In the genomic region with DNA sequence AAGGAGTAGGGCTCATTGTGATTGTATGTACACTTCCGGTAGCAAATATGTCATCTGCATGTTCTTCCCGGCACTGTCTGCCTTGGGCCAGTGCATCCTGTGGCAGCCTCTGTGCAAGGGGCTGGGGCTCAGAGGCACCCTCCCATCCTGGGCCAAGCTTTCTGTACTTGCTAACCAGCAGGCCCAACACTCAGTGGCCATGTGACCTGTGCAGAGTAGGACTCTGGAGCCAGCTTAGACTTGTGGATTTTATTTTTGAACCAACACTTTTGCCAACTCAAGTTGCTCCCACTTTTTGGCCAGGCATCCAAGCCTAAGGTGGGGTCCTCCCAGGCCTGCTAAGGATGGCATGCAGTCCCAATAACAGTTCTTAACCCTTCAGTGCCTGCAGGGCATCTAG, we compare ENCODE assay signal across 25 cellular contexts. TPM values are rescaled to one million over a fixed set of nuclear protein-coding genes. Genes with fewer than 3 reads are reported as not detected.
DNase-seq lines count a peak whose midpoint lies in the region; ATAC-seq and TF ChIP-seq lines count a peak whose summit lies in the region.
"Had no signal": no experiment of that assay in that cellular context is flagged by ENCODE, and none has a peak within 500 bp of the region (broad histone marks: within the 10 kb centered on the region; RNA-seq: fewer than 3 reads in every experiment).

No MANE protein-coding gene starts in this region.

- no CpG with 5 or more reads among the region's 2 CpGs for WGBS in gastroesophageal sphincter (ENCODE audit: low coverage in 1 of 2), 2 donors
- 39 to 67% (median 63%) methylated on average over 2 of the region's 2 CpGs for WGBS in psoas muscle, 3 donors
- 78 to 100% (median 80%) methylated on average over 1 to 2 of the region's 2 CpGs for WGBS in adrenal gland, 4 donors

- TF ChIP-seq CTCF in left ventricle myocardium inferior (IDR thresholded peaks at IDR 0.05; ENCODE audit: borderline replicate concordance) (no peak), gastroesophageal sphincter (IDR thresholded peaks at IDR 0.05) (no peak), psoas muscle (IDR thresholded peaks at IDR 0.05) (no peak), vagina (IDR thresholded peaks at IDR 0.05) (no peak), adrenal gland (IDR thresholded peaks at IDR 0.05) (no peak)

- H3K36me3 ChIP-seq in left ventricle myocardium inferior = peaks cover 32% of the 10 kb centered on the region
- H3K36me3 ChIP-seq in gastroesophageal sphincter = peaks cover 0 to 22% of the 10 kb centered on the region in 2 donors
- H3K36me3 ChIP-seq in psoas muscle (ENCODE audit: insufficient read depth in 1 of 2, low read depth in 1 of 2) = peaks cover 0 to 89% of the 10 kb centered on the region in 2 donors
- no peaks in the 10 kb centered on the region for H3K36me3 ChIP-seq in vagina
- H3K36me3 ChIP-seq in adrenal gland (replicated peaks in 1 of 2) = no peaks in the 10 kb centered on the region
- H3K36me3 ChIP-seq: suprapubic skin, uterus had no signal

- H3K9me3 ChIP-seq in left ventricle myocardium inferior (replicated peaks) (no peaks in the 10 kb centered on the region), gastroesophageal sphincter (no peaks in the 10 kb centered on the region), psoas muscle (no peaks in the 10 kb centered on the region), vagina (no peaks in the 10 kb centered on the region), adrenal gland (replicated peaks in 1 of 3) (no peaks in the 10 kb centered on the region)
- H3K9me3 ChIP-seq: A549, SK-N-SH, suprapubic skin, uterus had no signal

- H3K4me3 ChIP-seq in left ventricle myocardium inferior (peak overlapping the region; percentile 37), gastroesophageal sphincter (no peak overlapping the region), psoas muscle (no peak overlapping the region), vagina (no peak overlapping the region), adrenal gland (no peak overlapping the region)
- H3K4me3 ChIP-seq: A549, dorsolateral prefrontal cortex, suprapubic skin, uterus had no signal

- H3K27ac ChIP-seq in left ventricle myocardium inferior (replicated peaks) = peak overlapping the region; percentile 98
- H3K27ac ChIP-seq in gastroesophageal sphincter = peak overlapping the region in 3 of 4 donors; percentile 7 to 89 (median 65)
- H3K27ac ChIP-seq in psoas muscle = peak overlapping the region; percentile 63
- H3K27ac ChIP-seq in vagina = peak overlapping the region; percentile 16
- H3K27ac ChIP-seq in adrenal gland = no peak overlapping the region
- H3K27ac ChIP-seq: A549, suprapubic skin, uterus had no signal

- DNase-seq in left ventricle myocardium inferior (no peak), Right ventricle myocardium superior (no peak), psoas muscle (no peak), vagina (ENCODE audit: extremely low spot score in 2 of 2) (no peak), adrenal gland (no peak), NCI-H2196 (lab: John Stamatoyannopoulos, UW; ENCODE audit: unreplicated experiment) (no peak)
- DNase-seq: NCI-H1092, NCI-H1694 treated with DMSO at 0.1 percent for 48 hours, NCI-H2171 treated with DMSO at 0.1 percent for 48 hours had no signal

- peaks cover 51% of the 10 kb centered on the region for H3K4me1 ChIP-seq in left ventricle myocardium inferior
- peaks cover 0 to 61% (median 18%) of the 10 kb centered on the region in 3 donors for H3K4me1 ChIP-seq in gastroesophageal sphincter
- peaks cover 33% of the 10 kb centered on the region for H3K4me1 ChIP-seq in psoas muscle
- peaks cover under 1% of the 10 kb centered on the region for H3K4me1 ChIP-seq in vagina
- no peaks in the 10 kb centered on the region for H3K4me1 ChIP-seq in adrenal gland (replicated peaks in 1 of 2)
- H3K4me1 ChIP-seq: A549 had no signal

- ATAC-seq in Right ventricle myocardium superior (ENCODE audit: poor library complexity) (no peak), gastroesophageal sphincter (no peak), psoas muscle (no peak), SK-N-SH treated with all-trans-retinoic acid at 6 μM for 48 hours (no peak)
- ATAC-seq: activated naive CD8-positive, alpha-beta T cell treated with anti-CD3 and anti-CD28 coated beads, Interleukin-2, amount 50 U/mL, for 24 hours had no signal

- no peak for TF ChIP-seq EP300 in gastroesophageal sphincter (IDR thresholded peaks at IDR 0.05)

- no peaks in the 10 kb centered on the region for H3K27me3 ChIP-seq in left ventricle myocardium inferior (ENCODE audit: low read depth)
- no peaks in the 10 kb centered on the region for H3K27me3 ChIP-seq in gastroesophageal sphincter
- H3K27me3 ChIP-seq in psoas muscle (ENCODE audit: insufficient read depth in 3 of 3, low read length in 2 of 3) = no peaks in the 10 kb centered on the region
- no peaks in the 10 kb centered on the region for H3K27me3 ChIP-seq in vagina
- no peaks in the 10 kb centered on the region for H3K27me3 ChIP-seq in adrenal gland
- H3K27me3 ChIP-seq: dorsolateral prefrontal cortex, suprapubic skin, uterus had no signal

- no peak for TF ChIP-seq POLR2A in gastroesophageal sphincter (IDR thresholded peaks at IDR 0.05)
- TF ChIP-seq POLR2A in vagina (IDR thresholded peaks at IDR 0.05) = no peak
- no peak for TF ChIP-seq POLR2A in adrenal gland (IDR thresholded peaks at IDR 0.05)

- intact Hi-C loops in left ventricle myocardium inferior (cut with micrococcal nuclease) (no loop called here), Right ventricle myocardium superior (cut with DNase I) (no loop called here), psoas muscle (cut with DNase I) (loop anchor here (5.0 kb wide), 1 partner anchor 204 kb away; no protein-coding TSS in a partner anchor), vagina (cut with DNase I) (no loop called here), adrenal gland (cut with DNase I) (loop anchor here in 1 of 2 donors (5.0 kb wide), 1 partner anchor 204 kb away; no protein-coding TSS in a partner anchor)

TF ChIP-seq in SK-N-SH treated with all-trans-retinoic acid at 6 μM for 48 hours, 23 proteins besides CTCF, POLR2A, EP300 and RAD21 (continues in another document):
- TF ChIP-seq, protein P1, sequence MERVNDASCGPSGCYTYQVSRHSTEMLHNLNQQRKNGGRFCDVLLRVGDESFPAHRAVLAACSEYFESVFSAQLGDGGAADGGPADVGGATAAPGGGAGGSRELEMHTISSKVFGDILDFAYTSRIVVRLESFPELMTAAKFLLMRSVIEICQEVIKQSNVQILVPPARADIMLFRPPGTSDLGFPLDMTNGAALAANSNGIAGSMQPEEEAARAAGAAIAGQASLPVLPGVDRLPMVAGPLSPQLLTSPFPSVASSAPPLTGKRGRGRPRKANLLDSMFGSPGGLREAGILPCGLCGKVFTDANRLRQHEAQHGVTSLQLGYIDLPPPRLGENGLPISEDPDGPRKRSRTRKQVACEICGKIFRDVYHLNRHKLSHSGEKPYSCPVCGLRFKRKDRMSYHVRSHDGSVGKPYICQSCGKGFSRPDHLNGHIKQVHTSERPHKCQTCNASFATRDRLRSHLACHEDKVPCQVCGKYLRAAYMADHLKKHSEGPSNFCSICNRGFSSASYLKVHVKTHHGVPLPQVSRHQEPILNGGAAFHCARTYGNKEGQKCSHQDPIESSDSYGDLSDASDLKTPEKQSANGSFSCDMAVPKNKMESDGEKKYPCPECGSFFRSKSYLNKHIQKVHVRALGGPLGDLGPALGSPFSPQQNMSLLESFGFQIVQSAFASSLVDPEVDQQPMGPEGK (CRISPR knock-in tag; IDR thresholded peaks at IDR 0.05; ENCODE audit: borderline replicate concordance) = no peak
- TF ChIP-seq ARNTL (CRISPR knock-in tag; IDR thresholded peaks at IDR 0.05; ENCODE audit: borderline replicate concordance, low read depth) = no peak
- TF ChIP-seq ESRRG (CRISPR knock-in tag; IDR thresholded peaks at IDR 0.05) = no peak
- TF ChIP-seq, protein P2, sequence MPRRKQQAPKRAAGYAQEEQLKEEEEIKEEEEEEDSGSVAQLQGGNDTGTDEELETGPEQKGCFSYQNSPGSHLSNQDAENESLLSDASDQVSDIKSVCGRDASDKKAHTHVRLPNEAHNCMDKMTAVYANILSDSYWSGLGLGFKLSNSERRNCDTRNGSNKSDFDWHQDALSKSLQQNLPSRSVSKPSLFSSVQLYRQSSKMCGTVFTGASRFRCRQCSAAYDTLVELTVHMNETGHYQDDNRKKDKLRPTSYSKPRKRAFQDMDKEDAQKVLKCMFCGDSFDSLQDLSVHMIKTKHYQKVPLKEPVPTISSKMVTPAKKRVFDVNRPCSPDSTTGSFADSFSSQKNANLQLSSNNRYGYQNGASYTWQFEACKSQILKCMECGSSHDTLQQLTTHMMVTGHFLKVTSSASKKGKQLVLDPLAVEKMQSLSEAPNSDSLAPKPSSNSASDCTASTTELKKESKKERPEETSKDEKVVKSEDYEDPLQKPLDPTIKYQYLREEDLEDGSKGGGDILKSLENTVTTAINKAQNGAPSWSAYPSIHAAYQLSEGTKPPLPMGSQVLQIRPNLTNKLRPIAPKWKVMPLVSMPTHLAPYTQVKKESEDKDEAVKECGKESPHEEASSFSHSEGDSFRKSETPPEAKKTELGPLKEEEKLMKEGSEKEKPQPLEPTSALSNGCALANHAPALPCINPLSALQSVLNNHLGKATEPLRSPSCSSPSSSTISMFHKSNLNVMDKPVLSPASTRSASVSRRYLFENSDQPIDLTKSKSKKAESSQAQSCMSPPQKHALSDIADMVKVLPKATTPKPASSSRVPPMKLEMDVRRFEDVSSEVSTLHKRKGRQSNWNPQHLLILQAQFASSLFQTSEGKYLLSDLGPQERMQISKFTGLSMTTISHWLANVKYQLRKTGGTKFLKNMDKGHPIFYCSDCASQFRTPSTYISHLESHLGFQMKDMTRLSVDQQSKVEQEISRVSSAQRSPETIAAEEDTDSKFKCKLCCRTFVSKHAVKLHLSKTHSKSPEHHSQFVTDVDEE (CRISPR knock-in tag; IDR thresholded peaks at IDR 0.05) = no peak
- TF ChIP-seq RARB (CRISPR knock-in tag; IDR thresholded peaks at IDR 0.05) = no peak
- no peak for TF ChIP-seq ZNF565 (CRISPR knock-in tag; conservative IDR thresholded peaks at IDR 0.05; ENCODE audit: low read depth)
- no peak for TF ChIP-seq PPARA (CRISPR knock-in tag; IDR thresholded peaks at IDR 0.05; ENCODE audit: borderline replicate concordance)
- no peak for TF ChIP-seq BACH2 (CRISPR knock-in tag; IDR thresholded peaks at IDR 0.05; ENCODE audit: borderline replicate concordance)
- no peak for TF ChIP-seq CSDC2 (CRISPR knock-in tag; IDR thresholded peaks at IDR 0.05)

RNA-seq across cellular contexts. Expression of gene LDB3, which starts 25.0 kb away (rescaled TPM):
- total RNA-seq in left ventricle myocardium inferior (1,542 TPM), Right ventricle myocardium superior (1,375 TPM), gastroesophageal sphincter (10 to 100 TPM; 12.9 to 45.8 (median 18.6) TPM), psoas muscle (1,000 to 10,000 TPM in 1 of 4 donors, 100 to 1,000 TPM in 3; 615 to 2,187 (median 685) TPM), vagina (4.7 TPM), adrenal gland (under 1 TPM; 0.14 to 0.57 (median 0.26) TPM)
- polyA plus RNA-seq in psoas muscle (100 to 1,000 TPM; 108 to 518 (median 274) TPM), adrenal gland (1 to 10 TPM in 2 of 3 donors, under 1 TPM in 1; 0.40 to 2.7 (median 1.9) TPM)
- total RNA-seq: HT-29 had no signal

RNA-seq across cellular contexts. Expression of gene OPN4, which starts 38.9 kb away (rescaled TPM):
- total RNA-seq in left ventricle myocardium inferior = 0.25 TPM
- total RNA-seq in Right ventricle myocardium superior = 0.40 TPM
- not detected for total RNA-seq in gastroesophageal sphincter
- total RNA-seq in psoas muscle = under 1 TPM; 0.12 to 0.49 (median 0.32) TPM
- under 1 TPM; 0.14 to 0.23 (median 0.23) TPM for polyA plus RNA-seq in psoas muscle
- total RNA-seq in vagina = not detected
- total RNA-seq in adrenal gland = under 1 TPM in 2 of 8 donors, not detected in 6; 0.28 to 0.45 TPM
- under 1 TPM in 2 of 3 donors, not detected in 1; 0.29 to 0.30 TPM for polyA plus RNA-seq in adrenal gland
- total RNA-seq: activated CD8-positive, alpha-beta memory T cell treated with anti-CD3 and anti-CD28 coated beads, Interleukin-2, amount 10 ng/mL, durations not matched to agents 7 days and 5 days; activated T-cell treated with anti-CD3 and anti-CD28 coated beads, Interleukin-2, amount 50 U/mL, for 72 hours; CD4-positive, alpha-beta T cell; cerebellum; fibroblast of lung; HT-29; liver; mesothelial cell of epicardium; uterus had no signal
- polyA plus RNA-seq: A549, fibroblast of lung, liver had no signal

Comparison
In these comparisons a context has a peak if more than half of its experiments do, and no peak if none do; other contexts are left out.
1. H3K27ac ChIP-seq: peak in left ventricle myocardium inferior (single experiment), gastroesophageal sphincter (3 of 4), psoas muscle (single experiment) and vagina (single experiment); none in adrenal gland (0 of 5).
2. RNA of gene LDB3, which starts 25.0 kb away (total RNA-seq): 1,542 TPM in left ventricle myocardium inferior (single experiment), 1,375 TPM in Right ventricle myocardium superior (single experiment) and 615 to 2,187 TPM in psoas muscle; 12.9 to 45.8 TPM in gastroesophageal sphincter, 4.7 TPM in vagina (single experiment) and 0.14 to 0.57 TPM in adrenal gland; every median in the first group is over 10 times any median in the second.
3. intact Hi-C loops: an anchor here in psoas muscle (5.0 kb wide); none called in left ventricle myocardium inferior, Right ventricle myocardium superior and vagina.